Comparison of ENCODE assay signal across 1 cellular context in the genomic region with DNA sequence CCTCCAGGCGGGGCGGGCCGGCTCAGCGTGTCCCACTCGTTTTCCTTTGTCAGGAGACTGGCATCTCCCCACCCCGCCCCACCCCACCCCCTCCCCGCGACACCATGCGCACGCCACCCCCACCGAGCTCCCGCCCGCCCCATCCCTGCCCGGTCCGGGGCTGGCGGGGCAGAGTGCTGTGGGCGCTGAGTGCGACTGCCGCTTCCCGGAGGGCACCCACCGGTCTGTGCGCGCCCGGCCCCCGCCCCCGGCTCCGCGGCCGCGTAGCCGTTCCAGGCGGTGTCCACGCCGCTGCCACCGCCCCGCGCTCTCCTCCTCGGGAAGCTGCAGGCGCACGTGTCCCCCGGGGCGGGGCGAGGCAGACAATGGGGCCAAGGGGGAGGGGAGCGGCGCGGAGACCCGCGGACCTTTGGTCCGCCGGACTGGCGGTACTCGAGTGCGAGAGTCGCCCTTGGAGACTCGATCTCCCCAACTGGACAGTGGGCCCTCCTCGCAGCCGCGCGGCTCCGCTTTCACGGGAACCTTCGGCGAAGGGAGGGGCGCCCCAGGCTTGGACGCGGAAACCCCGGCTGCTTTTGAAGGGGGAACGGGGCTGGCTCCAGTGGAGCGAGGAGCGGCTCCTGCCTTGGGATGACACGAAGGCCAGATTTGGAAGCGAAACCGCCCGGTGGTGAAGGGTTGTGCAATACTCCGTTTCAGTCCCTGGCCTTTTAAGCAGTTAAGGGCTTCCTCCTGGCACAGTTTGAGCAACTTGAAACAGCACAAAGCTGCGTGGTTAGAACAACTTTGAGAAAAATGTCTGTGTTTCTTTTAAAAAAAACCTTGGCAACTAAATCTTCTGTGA.
TF ChIP-seq lines count a peak whose summit lies in the region.

No MANE protein-coding gene starts in this region.

TF ChIP-seq in GM12878, 131 proteins besides CTCF, POLR2A, EP300 and RAD21 (continued from another document):
- TF ChIP-seq CEBPZ (IDR thresholded peaks at IDR 0.05; ENCODE audit: low read depth, low read length) (no peak), TCF7 (IDR thresholded peaks at IDR 0.05; ENCODE audit: borderline replicate concordance) (peak; percentile 60; the same call in 1 of the 2 replicates), SMARCA5 (IDR thresholded peaks at IDR 0.05) (no peak), NFXL1 (IDR thresholded peaks at IDR 0.05; ENCODE audit: borderline replicate concordance) (no peak), ATF7 (IDR thresholded peaks at IDR 0.05; ENCODE audit: low read depth) (peak; percentile 66), BCLAF1 (IDR thresholded peaks at IDR 0.05) (no peak), NFIC (IDR thresholded peaks at IDR 0.05; ENCODE audit: low read depth, low read length) (peak; percentile 86; the same call in 1 of the 2 replicates), SMAD5 (IDR thresholded peaks at IDR 0.05; ENCODE audit: low read depth) (peak; percentile 73; the same call in 1 of the 2 replicates), JUNB (IDR thresholded peaks at IDR 0.05) (peak; percentile 59; the same call in 1 of the 2 replicates), ATF2 (IDR thresholded peaks at IDR 0.05; ENCODE audit: low read length) (peak; percentile 84), PAX8 (IDR thresholded peaks at IDR 0.05) (no peak), NR2C2 (IDR thresholded peaks at IDR 0.05; ENCODE audit: borderline replicate concordance, control insufficient read depth, insufficient read length, low read depth) (no peak), CBX5 (IDR thresholded peaks at IDR 0.05; ENCODE audit: low read depth) (peak; percentile 91), MYC (IDR thresholded peaks at IDR 0.05; ENCODE audit: insufficient read depth, insufficient read length, insufficient replicate concordance, low read length, severe bottlenecking) (peak; percentile 36), TAF1 (IDR thresholded peaks at IDR 0.05; ENCODE audit: borderline replicate concordance, low read depth, low read length) (peak; percentile 57; the same call in 1 of the 2 replicates), E2F4 (IDR thresholded peaks at IDR 0.05; ENCODE audit: low read depth, low read length) (no peak), RB1 (IDR thresholded peaks at IDR 0.05; ENCODE audit: borderline replicate concordance) (0 out of 2 replicates have a peak, but pooled peaks have one; percentile 78), ZNF384 (IDR thresholded peaks at IDR 0.05; ENCODE audit: borderline replicate concordance, low read depth, low read length) (0 out of 2 replicates have a peak, but pooled peaks have one; percentile 1), POU2F2 (IDR thresholded peaks at IDR 0.05; ENCODE audit: borderline replicate concordance, low read depth, low read length) (peak; percentile 43; the same call in 1 of the 3 replicates), TARDBP (IDR thresholded peaks at IDR 0.05; ENCODE audit: borderline replicate concordance) (peak; percentile 35; the same call in 1 of the 2 replicates), TCF3 (IDR thresholded peaks at IDR 0.05; ENCODE audit: borderline replicate concordance, insufficient read depth, low read depth, low read length) (no peak), SP1 (IDR thresholded peaks at IDR 0.05; ENCODE audit: low read depth, low read length) (peak; percentile 62)
- TF ChIP-seq, protein P1, sequence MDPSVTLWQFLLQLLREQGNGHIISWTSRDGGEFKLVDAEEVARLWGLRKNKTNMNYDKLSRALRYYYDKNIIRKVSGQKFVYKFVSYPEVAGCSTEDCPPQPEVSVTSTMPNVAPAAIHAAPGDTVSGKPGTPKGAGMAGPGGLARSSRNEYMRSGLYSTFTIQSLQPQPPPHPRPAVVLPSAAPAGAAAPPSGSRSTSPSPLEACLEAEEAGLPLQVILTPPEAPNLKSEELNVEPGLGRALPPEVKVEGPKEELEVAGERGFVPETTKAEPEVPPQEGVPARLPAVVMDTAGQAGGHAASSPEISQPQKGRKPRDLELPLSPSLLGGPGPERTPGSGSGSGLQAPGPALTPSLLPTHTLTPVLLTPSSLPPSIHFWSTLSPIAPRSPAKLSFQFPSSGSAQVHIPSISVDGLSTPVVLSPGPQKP (IDR thresholded peaks at IDR 0.05; ENCODE audit: low read depth, low read length) = no peak
- TF ChIP-seq, protein P2, sequence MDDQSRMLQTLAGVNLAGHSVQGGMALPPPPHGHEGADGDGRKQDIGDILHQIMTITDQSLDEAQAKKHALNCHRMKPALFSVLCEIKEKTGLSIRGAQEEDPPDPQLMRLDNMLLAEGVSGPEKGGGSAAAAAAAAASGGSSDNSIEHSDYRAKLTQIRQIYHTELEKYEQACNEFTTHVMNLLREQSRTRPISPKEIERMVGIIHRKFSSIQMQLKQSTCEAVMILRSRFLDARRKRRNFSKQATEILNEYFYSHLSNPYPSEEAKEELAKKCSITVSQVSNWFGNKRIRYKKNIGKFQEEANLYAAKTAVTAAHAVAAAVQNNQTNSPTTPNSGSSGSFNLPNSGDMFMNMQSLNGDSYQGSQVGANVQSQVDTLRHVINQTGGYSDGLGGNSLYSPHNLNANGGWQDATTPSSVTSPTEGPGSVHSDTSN (IDR thresholded peaks at IDR 0.05; ENCODE audit: insufficient replicate concordance, low read depth, low read length) = no peak
- TF ChIP-seq, protein P3, sequence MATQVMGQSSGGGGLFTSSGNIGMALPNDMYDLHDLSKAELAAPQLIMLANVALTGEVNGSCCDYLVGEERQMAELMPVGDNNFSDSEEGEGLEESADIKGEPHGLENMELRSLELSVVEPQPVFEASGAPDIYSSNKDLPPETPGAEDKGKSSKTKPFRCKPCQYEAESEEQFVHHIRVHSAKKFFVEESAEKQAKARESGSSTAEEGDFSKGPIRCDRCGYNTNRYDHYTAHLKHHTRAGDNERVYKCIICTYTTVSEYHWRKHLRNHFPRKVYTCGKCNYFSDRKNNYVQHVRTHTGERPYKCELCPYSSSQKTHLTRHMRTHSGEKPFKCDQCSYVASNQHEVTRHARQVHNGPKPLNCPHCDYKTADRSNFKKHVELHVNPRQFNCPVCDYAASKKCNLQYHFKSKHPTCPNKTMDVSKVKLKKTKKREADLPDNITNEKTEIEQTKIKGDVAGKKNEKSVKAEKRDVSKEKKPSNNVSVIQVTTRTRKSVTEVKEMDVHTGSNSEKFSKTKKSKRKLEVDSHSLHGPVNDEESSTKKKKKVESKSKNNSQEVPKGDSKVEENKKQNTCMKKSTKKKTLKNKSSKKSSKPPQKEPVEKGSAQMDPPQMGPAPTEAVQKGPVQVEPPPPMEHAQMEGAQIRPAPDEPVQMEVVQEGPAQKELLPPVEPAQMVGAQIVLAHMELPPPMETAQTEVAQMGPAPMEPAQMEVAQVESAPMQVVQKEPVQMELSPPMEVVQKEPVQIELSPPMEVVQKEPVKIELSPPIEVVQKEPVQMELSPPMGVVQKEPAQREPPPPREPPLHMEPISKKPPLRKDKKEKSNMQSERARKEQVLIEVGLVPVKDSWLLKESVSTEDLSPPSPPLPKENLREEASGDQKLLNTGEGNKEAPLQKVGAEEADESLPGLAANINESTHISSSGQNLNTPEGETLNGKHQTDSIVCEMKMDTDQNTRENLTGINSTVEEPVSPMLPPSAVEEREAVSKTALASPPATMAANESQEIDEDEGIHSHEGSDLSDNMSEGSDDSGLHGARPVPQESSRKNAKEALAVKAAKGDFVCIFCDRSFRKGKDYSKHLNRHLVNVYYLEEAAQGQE (IDR thresholded peaks at IDR 0.05; ENCODE audit: low read depth, low read length) = peak; percentile 36; the same call in 1 of the 2 replicates
